In genomic region chr12:81942588-81942987, GRCh38 we compare ENCODE assay signal across 9 cellular contexts.
A peak's percentile ranks its signal among the peaks of the same experiment; 100 is the strongest.
DNase-seq lines count a peak whose midpoint lies in the region; ATAC-seq, FAIRE-seq and TF ChIP-seq lines count a peak whose summit lies in the region.
"Had no signal": no experiment of that assay in that cellular context is flagged by ENCODE, and none has a peak within 500 bp of the region (broad histone marks: within the 10 kb centered on the region; RNA-seq: fewer than 3 reads in every experiment).

No MANE protein-coding gene starts in this region.

- no peak for TF ChIP-seq CTCF in kidney (IDR thresholded peaks at IDR 0.05; ENCODE audit: borderline replicate concordance, extremely low read depth, insufficient read depth)

- H3K9ac ChIP-seq in kidney (ENCODE audit: low read length in 2 of 2) = no peak overlapping the region

- H3K9me3 ChIP-seq in kidney (ENCODE audit: control insufficient read depth in 1 of 2, low read length in 2 of 2) = no peaks in the 10 kb centered on the region

- H3K36me3 ChIP-seq in kidney (ENCODE audit: control insufficient read depth in 1 of 2, insufficient read depth in 2 of 2, low read length in 2 of 2) = no peaks in the 10 kb centered on the region

- no peaks in the 10 kb centered on the region for H3K4me1 ChIP-seq in kidney (ENCODE audit: control insufficient read depth in 1 of 2, insufficient read depth in 1 of 2, low read depth in 1 of 2, low read length in 2 of 2)

- DNase-seq in NOMO-1 treated with DMSO at 0.1 percent for 48 hours (lab: John Stamatoyannopoulos, UW; ENCODE audit: unreplicated experiment) (peak; percentile 91), kidney tubule cell (ENCODE audit: low spot score) (peak; percentile 20), NCI-H1105 treated with DMSO at 0.1 percent for 48 hours (lab: John Stamatoyannopoulos, UW) (no peak), kidney (no peak)
- DNase-seq in activated CD8-positive, alpha-beta memory T cell treated with anti-CD3 and anti-CD28 coated beads, Interleukin-2, amount 50 U/mL, for 4 hours = no peak
- DNase-seq: NCI-H82; stimulated activated naive B cell treated with anti-CD40 and anti-IgM and Interleukin-4, amounts not matched to agents 10 μg/mL and 1 μg/mL and 100 μg/mL, for 72 hours had no signal

- intact Hi-C loops in kidney (cut with DNase I) = no loop called here

- ATAC-seq in GM18511 (IDR thresholded peaks at IDR 0.05; ENCODE audit: unreplicated experiment) = peak; percentile 84
- ATAC-seq in HG02759 (IDR thresholded peaks at IDR 0.05; ENCODE audit: unreplicated experiment) = peak; percentile 84
- ATAC-seq: stimulated activated naive B cell treated with anti-CD40 and anti-IgM and Interleukin-4, amounts not matched to agents 10 μg/mL and 1 μg/mL and 100 μg/mL, for 72 hours had no signal

- H3K27ac ChIP-seq in kidney (ENCODE audit: low read depth in 2 of 2, low read length in 2 of 2) = no peak overlapping the region

- no peak overlapping the region for H3K4me3 ChIP-seq in kidney (ENCODE audit: low read length in 2 of 2)

- FAIRE-seq in kidney (lab: Jason Lieb, UNC) = no peak

Comparison
In these comparisons a context has a peak if more than half of its experiments do, and no peak if none do; other contexts are left out.
1. DNase-seq: peak in NOMO-1 treated with DMSO at 0.1 percent for 48 hours (single experiment) and kidney tubule cell (single experiment); none in NCI-H1105 treated with DMSO at 0.1 percent for 48 hours (single experiment), kidney (single experiment) and activated CD8-positive, alpha-beta memory T cell treated with anti-CD3 and anti-CD28 coated beads, Interleukin-2, amount 50 U/mL, for 4 hours (single experiment).